ENCODE assay signal across 8 cellular contexts in genomic region chr6:90216081-90216977, GRCh38.
DNase-seq lines count a peak whose midpoint lies in the region; ATAC-seq, FAIRE-seq and TF ChIP-seq lines count a peak whose summit lies in the region.

No MANE protein-coding gene starts in this region.

- peak; percentile 84 for ATAC-seq in GM21825 (IDR thresholded peaks at IDR 0.05; ENCODE audit: unreplicated experiment)
- peak; percentile 50 for ATAC-seq in central memory CD8-positive, alpha-beta T cell (replicated peaks; ENCODE audit: extremely low read depth, poor library complexity, severe bottlenecking)

- H3K27ac Mint-ChIP-seq in central memory CD8-positive, alpha-beta T cell (ENCODE audit: low read depth): no peak overlapping the region

- no peak overlapping the region for H3K4me2 ChIP-seq in parathyroid adenoma (ENCODE audit: low read length)

- TF ChIP-seq POLR2A in GM12892 (IDR thresholded peaks at IDR 0.05; ENCODE audit: low read depth, low read length): no peak
- no peak for TF ChIP-seq POLR2A in NB4 (IDR thresholded peaks at IDR 0.05; ENCODE audit: extremely low read depth, insufficient read length)

- H3K27ac ChIP-seq in parathyroid adenoma: peak overlapping the region; percentile 14

- H3K36me3 ChIP-seq in parathyroid adenoma (ENCODE audit: control insufficient read depth, insufficient read depth, low read length): no peaks in the 10 kb centered on the region

- H3K4me3 Mint-ChIP-seq in central memory CD8-positive, alpha-beta T cell: no peak overlapping the region

- peaks cover 11% of the 10 kb centered on the region for H3K4me1 Mint-ChIP-seq in central memory CD8-positive, alpha-beta T cell

- TF ChIP-seq CTCF in NB4 (IDR thresholded peaks at IDR 0.05; ENCODE audit: low read depth, low read length): no peak
- TF ChIP-seq CTCF in parathyroid adenoma (IDR thresholded peaks at IDR 0.05): no peak

- peaks cover 38% of the 10 kb centered on the region for H3K4me1 ChIP-seq in parathyroid adenoma

- no peaks in the 10 kb centered on the region for H3K27me3 ChIP-seq in parathyroid adenoma (ENCODE audit: control insufficient read depth, insufficient read depth, low read length)

- DNase-seq in GM12892 (ENCODE audit: insufficient read length) (no peak), NB4 (ENCODE audit: low read depth) (peak; percentile 56), DMS79 treated with DMSO at 0.1 percent for 48 hours (lab: John Stamatoyannopoulos, UW) (no peak), globus pallidus (ENCODE audit: low spot score) (no peak), NCI-H2227 (lab: John Stamatoyannopoulos, UW; ENCODE audit: unreplicated experiment) (no peak)
- DNase-seq in central memory CD8-positive, alpha-beta T cell (ENCODE audit: low spot score in 2 of 2): no peak

- H3K79me2 ChIP-seq in parathyroid adenoma: no peaks in the 10 kb centered on the region

- H2AFZ ChIP-seq in parathyroid adenoma: no peak overlapping the region

- no peak overlapping the region for H3K9ac ChIP-seq in parathyroid adenoma

- H3K9me3 ChIP-seq in parathyroid adenoma (ENCODE audit: control insufficient read depth, low read length): no peaks in the 10 kb centered on the region

- H3K9me3 Mint-ChIP-seq in central memory CD8-positive, alpha-beta T cell: no peaks in the 10 kb centered on the region

- no peaks in the 10 kb centered on the region for H3K36me3 Mint-ChIP-seq in central memory CD8-positive, alpha-beta T cell (ENCODE audit: insufficient read depth)

- FAIRE-seq in GM12892 (lab: Jason Lieb, UNC): peak; percentile 60

- H3K27me3 Mint-ChIP-seq in central memory CD8-positive, alpha-beta T cell: no peaks in the 10 kb centered on the region

- no peak overlapping the region for H3K4me3 ChIP-seq in NB4 (ENCODE audit: low read depth, low read length)
- no peak overlapping the region for H3K4me3 ChIP-seq in parathyroid adenoma (ENCODE audit: low read depth, low read length)
